In genomic region chr19:49929121-49929610, GRCh38 we compare ENCODE assay signal across 8 cellular contexts. TPM values are rescaled to one million over a fixed set of nuclear protein-coding genes. Genes with fewer than 3 reads are reported as not detected.
DNase-seq lines count a peak whose midpoint lies in the region; ATAC-seq and TF ChIP-seq lines count a peak whose summit lies in the region.

TSS of gene ATF5 (plus strand) at chr19:49929205. CDS start at chr19:49930851, 1,646 bp downstream.
TSS of gene NUP62 (minus strand) at chr19:49929504. CDS start at chr19:49909807, 19,697 bp downstream.

- H3K27me3 Mint-ChIP-seq in endodermal cell (ENCODE audit: insufficient read depth) = no peaks in the 10 kb centered on the region
- no peaks in the 10 kb centered on the region for H3K27me3 Mint-ChIP-seq in mesothelial cell of epicardium (ENCODE audit: low read depth)

- H3K9me3 ChIP-seq in endodermal cell (ENCODE audit: control insufficient read depth, low read length) = no peaks in the 10 kb centered on the region

- H3K4me3 Mint-ChIP-seq in endodermal cell (peak within 1 kb of the TSS; percentile 83), mesothelial cell of epicardium (peak within 1 kb of the TSS; percentile 88)

- H3K27ac ChIP-seq in endodermal cell (ENCODE audit: low read depth, low read length) = peak within 1 kb of the TSS; percentile 96

- WGBS in endodermal cell (ENCODE audit: insufficient coverage in 1 of 2, insufficient read length in 1 of 2), 2 experiments = 0% methylated on average over 20 to 48 of the region's 48 CpGs

- H3K36me3 Mint-ChIP-seq in endodermal cell (ENCODE audit: low read depth) = peaks cover 53% of the 10 kb centered on the region
- H3K36me3 Mint-ChIP-seq in mesothelial cell of epicardium = peaks cover 28% of the 10 kb centered on the region

- no peaks in the 10 kb centered on the region for H3K27me3 ChIP-seq in endodermal cell (ENCODE audit: control insufficient read depth, insufficient read depth, low read length, poor library complexity, severe bottlenecking)

- TF ChIP-seq CTCF in endodermal cell (conservative IDR thresholded peaks at IDR 0.05) (no peak), mesothelial cell of epicardium (IDR thresholded peaks at IDR 0.05; ENCODE audit: unreplicated experiment) (no peak)

- peak within 1 kb of the TSS; percentile 95 for H3K9ac ChIP-seq in endodermal cell (ENCODE audit: extremely low read depth, low read length, poor library complexity, severe bottlenecking)

- peaks cover 7% of the 10 kb centered on the region for H3K4me1 ChIP-seq in endodermal cell (ENCODE audit: control insufficient read depth, insufficient read depth, low read length)

- H3K27ac Mint-ChIP-seq in endodermal cell (peak within 1 kb of the TSS; percentile 99), mesothelial cell of epicardium (peak within 1 kb of the TSS; percentile 99)

- peak; percentile 100 for DNase-seq in COLO829 (ENCODE audit: low spot score)
- peak; percentile 80 for DNase-seq in HT1080 (ENCODE audit: low read depth)
- peak; percentile 86 for DNase-seq in NOMO-1 treated with DMSO at 0.1 percent for 48 hours (lab: John Stamatoyannopoulos, UW; ENCODE audit: unreplicated experiment)
- DNase-seq in activated CD8-positive, alpha-beta memory T cell treated with anti-CD3 and anti-CD28 coated beads, Interleukin-2, amount 50 U/mL, for 1 hour (ENCODE audit: extremely low read depth) = peak; percentile 87
- peak; percentile 92 for DNase-seq in endodermal cell
- DNase-seq in mesothelial cell of epicardium (ENCODE audit: low spot score in 2 of 2, unreplicated experiment in 2 of 2) = peak; percentile 94 to 96
- peak; percentile 87 to 89 for DNase-seq in stimulated activated CD8-positive, alpha-beta memory T cell treated with anti-CD3 and anti-CD28 coated beads, Interleukin-15, amount 100 ng/mL, for 48 hours (ENCODE audit: low read depth in 2 of 2)

- H3K4me1 Mint-ChIP-seq in endodermal cell (peaks cover 10% of the 10 kb centered on the region), mesothelial cell of epicardium (peaks cover 22% of the 10 kb centered on the region)

- peaks cover 56% of the 10 kb centered on the region for H3K36me3 ChIP-seq in endodermal cell (ENCODE audit: control insufficient read depth, insufficient read depth, low read length)

- no peaks in the 10 kb centered on the region for H3K9me3 Mint-ChIP-seq in endodermal cell
- H3K9me3 Mint-ChIP-seq in mesothelial cell of epicardium = no peaks in the 10 kb centered on the region

- H3K4me3 ChIP-seq in endodermal cell (ENCODE audit: low read length) = peak within 1 kb of the TSS; percentile 100

- peak; percentile 31 for ATAC-seq in GM21360 (IDR thresholded peaks at IDR 0.05; ENCODE audit: unreplicated experiment)

RNA-seq across cellular contexts. Expression of gene ATF5, which starts in this region (rescaled TPM):
- total RNA-seq in HT1080 (2014; rRNA removed; shearing (Covaris generic)) = 13.6 and 17.4 TPM in 2 replicates
- polyA plus RNA-seq in HT1080 (2015; cell fraction: cytosol; rRNA removed) = 11.9 and 13.2 TPM in 2 replicates
- 9.2 and 10.3 TPM in 2 replicates for polyA plus RNA-seq in HT1080 (2015; cell fraction: nucleus; rRNA removed)
- total RNA-seq in endodermal cell (10 to 100 TPM in 1 of 2 donors, 1 to 10 TPM in 1; 7.4 to 12.0 TPM), mesothelial cell of epicardium (21.7 to 22.7 TPM (median 22.1 TPM) in 3 replicates)
- polyA plus RNA-seq in endodermal cell (2013, experiment 1 of 2) = 11.8 TPM
- polyA plus RNA-seq in endodermal cell (2013, experiment 2 of 2) = 9.1 TPM

RNA-seq across cellular contexts. Expression of gene NUP62, which starts in this region (rescaled TPM):
- 72.9 and 91.9 TPM in 2 replicates for total RNA-seq in HT1080 (2014; rRNA removed; shearing (Covaris generic))
- 47.2 and 53.1 TPM in 2 replicates for polyA plus RNA-seq in HT1080 (2015; cell fraction: cytosol; rRNA removed)
- 60.0 and 68.1 TPM in 2 replicates for polyA plus RNA-seq in HT1080 (2015; cell fraction: nucleus; rRNA removed)
- total RNA-seq in endodermal cell (10 to 100 TPM; 84.9 to 96.4 TPM), mesothelial cell of epicardium (67.6 to 78.9 TPM (median 71.8 TPM) in 3 replicates)
- 80.0 TPM for polyA plus RNA-seq in endodermal cell (2013, experiment 1 of 2)
- polyA plus RNA-seq in endodermal cell (2013, experiment 2 of 2) = 78.3 TPM

Comparison
In these comparisons a context has a peak if more than half of its experiments do, and no peak if none do; other contexts are left out.
1. Peak in every context shown above with its lines: DNase-seq, ATAC-seq, H3K4me3 ChIP-seq and H3K27ac ChIP-seq.